In the genomic region with DNA sequence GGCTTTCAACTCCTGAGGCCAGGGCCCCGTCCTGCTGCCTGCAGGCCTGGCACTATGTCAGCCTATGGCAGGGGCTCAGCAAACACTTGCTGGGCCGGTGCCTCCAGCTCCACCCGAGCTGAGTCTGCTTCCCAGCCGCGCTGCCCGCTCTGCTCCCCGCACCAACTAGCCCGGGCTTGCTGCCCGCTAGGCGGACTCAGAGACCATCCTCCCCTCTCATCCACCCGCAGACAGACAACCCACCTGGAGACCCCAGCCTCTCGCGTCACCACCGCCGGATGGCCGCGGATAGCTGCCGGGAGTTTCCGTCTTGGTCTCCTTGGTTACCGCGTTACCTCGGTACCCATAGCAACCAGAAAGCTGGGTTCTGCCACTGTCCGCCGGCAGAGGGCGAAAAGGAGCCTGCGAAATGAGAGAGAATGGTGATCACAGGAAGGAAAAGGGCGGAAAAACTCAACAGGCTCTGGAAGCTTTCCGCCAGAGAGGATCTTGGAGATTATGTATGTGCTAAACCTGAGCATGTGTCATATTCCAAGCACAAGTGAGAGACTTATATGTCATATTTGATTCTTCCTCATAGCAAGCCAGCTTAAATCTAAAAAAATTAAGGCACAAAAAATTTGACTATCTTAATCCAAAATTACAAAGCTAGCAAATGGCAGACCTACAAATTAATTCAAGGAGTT, we compare ENCODE assay signal across 8 cellular contexts. TPM values are rescaled to one million over a fixed set of nuclear protein-coding genes. Genes with fewer than 3 reads are reported as not detected.
DNase-seq lines count a peak whose midpoint lies in the region; ATAC-seq and TF ChIP-seq lines count a peak whose summit lies in the region.

A gene with protein sequence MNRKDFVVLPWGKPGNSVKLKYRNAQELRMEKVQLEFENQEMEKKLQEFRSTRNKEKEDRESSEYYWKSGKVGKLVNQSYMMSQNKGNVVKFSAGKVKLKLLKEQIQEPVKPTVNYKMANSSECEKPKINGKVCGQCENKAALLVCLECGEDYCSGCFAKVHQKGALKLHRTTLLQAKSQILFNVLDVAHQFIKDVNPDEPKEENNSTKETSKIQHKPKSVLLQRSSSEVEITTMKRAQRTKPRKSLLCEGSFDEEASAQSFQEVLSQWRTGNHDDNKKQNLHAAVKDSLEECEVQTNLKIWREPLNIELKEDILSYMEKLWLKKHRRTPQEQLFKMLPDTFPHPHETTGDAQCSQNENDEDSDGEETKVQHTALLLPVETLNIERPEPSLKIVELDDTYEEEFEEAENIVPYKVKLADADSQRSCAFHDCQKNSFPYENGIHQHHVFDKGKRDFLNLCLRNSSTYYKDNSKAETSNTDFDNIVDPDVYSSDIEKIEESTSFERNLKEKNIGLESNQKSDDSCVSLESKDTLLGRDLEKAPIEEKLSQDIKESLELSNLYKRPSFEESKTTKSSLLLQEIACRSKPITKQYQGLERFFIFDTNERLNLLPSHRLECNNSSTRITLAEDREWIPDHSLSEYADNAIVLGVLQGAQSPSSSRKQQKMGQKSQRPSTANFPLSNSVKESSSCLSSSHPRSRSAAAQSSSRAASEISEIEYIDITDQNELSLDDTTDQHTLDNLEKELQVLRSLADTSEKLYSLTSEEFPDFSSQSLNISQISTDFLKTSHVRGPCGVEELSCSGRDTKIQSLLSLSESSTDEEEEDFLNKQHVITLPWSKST (minus strand): TSS at position 294 of the 686 bp plus-strand sequence. CDS start 7,396 bp downstream, outside the sequence.

- no peaks in the 10 kb centered on the region for H3K9me3 ChIP-seq in AG04450 (ENCODE audit: control insufficient read depth, insufficient read depth, low read length)

- H3K27me3 ChIP-seq in AG04450 (ENCODE audit: control insufficient read depth, insufficient read depth, low read length) (no peaks in the 10 kb centered on the region), kidney epithelial cell (ENCODE audit: control insufficient read depth, insufficient read depth, low read length) (no peaks in the 10 kb centered on the region)

- DNase-seq in AG04450 (ENCODE audit: low read depth, low spot score): peak; percentile 53
- DNase-seq in NCI-H345 (lab: John Stamatoyannopoulos, UW): peak; percentile 86
- peak; percentile 55 for DNase-seq in activated CD4-positive, CD25-positive, alpha-beta regulatory T cell treated with anti-CD3 and anti-CD28 coated beads, Interleukin-2, amount 50 U/mL, for 16 hours (ENCODE audit: low read depth, low spot score)
- DNase-seq in cerebellar cortex (ENCODE audit: low spot score): peak; percentile 81
- DNase-seq in kidney epithelial cell (ENCODE audit: low read depth): peak; percentile 43
- peak; percentile 45 to 68 for DNase-seq in stimulated activated CD4-positive, alpha-beta T cell treated with anti-CD3 and anti-CD28 coated beads, Interleukin-1b, Interleukin-23, amount 100 ng/mL, for 1 hour (ENCODE audit: low read depth in 2 of 2)

- CTCF ChIA-PET in AG04450 (lab: Charles Lee): interaction anchor here (0.6 to 4.2 kb wide), 30 partner anchors 9 to 660 kb away, joined by 3 to 46 read pairs (median 4); a partner anchor contains a TSS

- POLR2A ChIA-PET in AG04450 (lab: Yijun Ruan, JAX): no interaction called here

- ATAC-seq in GM19023 (IDR thresholded peaks at IDR 0.05; ENCODE audit: unreplicated experiment): peak; percentile 100
- ATAC-seq in HG03280 (IDR thresholded peaks at IDR 0.05; ENCODE audit: unreplicated experiment): peak; percentile 100

- no peaks in the 10 kb centered on the region for H3K36me3 ChIP-seq in kidney epithelial cell (ENCODE audit: control insufficient read depth, insufficient read depth, low read length)

- H3K27ac ChIP-seq in AG04450 (ENCODE audit: low read depth, low read length): no peak within 1 kb of the TSS

- peak; percentile 98 for TF ChIP-seq CTCF in AG04450 (IDR thresholded peaks at IDR 0.05; ENCODE audit: low read depth, low read length)
- peak; percentile 97 for TF ChIP-seq CTCF in kidney epithelial cell (IDR thresholded peaks at IDR 0.05; ENCODE audit: insufficient read depth, low read length, poor library complexity, severe bottlenecking)

- H3K4me3 ChIP-seq in AG04450 (ENCODE audit: low read depth, low read length) (peak within 1 kb of the TSS; percentile 67), kidney epithelial cell (ENCODE audit: low read depth, low read length) (peak within 1 kb of the TSS; percentile 76)

RNA-seq across cellular contexts. Expression of the gene that starts here (rescaled TPM):
- not detected in 2 replicates for polyA plus RNA-seq in AG04450 (2011; rRNA removed)
- not detected in 2 replicates for polyA minus RNA-seq in AG04450 (2011; rRNA and poly(A)+ RNA removed)
- 1.1 and 3.5 TPM in 2 replicates for total RNA-seq in kidney epithelial cell

Comparison
In these comparisons a context has a peak if more than half of its experiments do, and no peak if none do; other contexts are left out.
1. Peak in DNase-seq and H3K4me3 ChIP-seq in AG04450; RNA of the gene not detected or under 1 TPM.